Comparison of ENCODE assay signal across 8 cellular contexts in genomic region chr15:26772588-26773484, GRCh38. TPM values are rescaled to one million over a fixed set of nuclear protein-coding genes. Genes with fewer than 3 reads are reported as not detected.
A peak's percentile ranks its signal among the peaks of the same experiment; 100 is the strongest.
DNase-seq lines count a peak whose midpoint lies in the region; ATAC-seq, FAIRE-seq and TF ChIP-seq lines count a peak whose summit lies in the region.

TSS of gene GABRB3 (minus strand) at chr15:26773066.

- DNase-seq in GM13976 (ENCODE audit: low spot score) (peak; percentile 24), NCI-H748 (lab: John Stamatoyannopoulos, UW; ENCODE audit: unreplicated experiment) (peak; percentile 80), frontal cortex (ENCODE audit: low spot score in 2 of 2) (peak; percentile 75 to 79), ovary (peak; percentile 23 to 76 (median 72)), T-helper 2 cell (no peak)
- DNase-seq in stimulated activated CD4-positive, alpha-beta T cell treated with anti-CD3 and anti-CD28 coated beads, Interleukin-1b, Interleukin-23, amount 100 ng/mL, for 48 hours: no peak

- no peak for TF ChIP-seq POLR2A in ovary (IDR thresholded peaks at IDR 0.05)

- H3K27ac ChIP-seq in ovary: no peak within 1 kb of the TSS

- no peaks in the 10 kb centered on the region for H3K9me3 ChIP-seq in ovary

- in situ Hi-C loops in GM13976 (cut with MboI; ENCODE audit: low sequenced_read_pairs, unreplicated experiment): no loop called here

- intact Hi-C loops in ovary (cut with DNase I): no loop called here

- TF ChIP-seq CTCF in GM13976 (IDR thresholded peaks at IDR 0.05; ENCODE audit: borderline replicate concordance, control extremely low read depth, extremely low read depth, insufficient read depth, missing control alignments): no peak
- TF ChIP-seq CTCF in ovary (IDR thresholded peaks at IDR 0.05): no peak

- WGBS in ovary, 3 donors: 0 to 4% (median 1%) methylated on average over 59 to 123 of the region's 126 CpGs

- peak within 1 kb of the TSS; percentile 11 for H3K4me3 ChIP-seq in ovary

- H3K27me3 ChIP-seq in ovary: no peaks in the 10 kb centered on the region

- FAIRE-seq in frontal cortex (lab: Jason Lieb, UNC): no peak

- H3K36me3 ChIP-seq in ovary: no peaks in the 10 kb centered on the region

- TF ChIP-seq EP300 in ovary (IDR thresholded peaks at IDR 0.05): no peak

- ATAC-seq in HG03460 (IDR thresholded peaks at IDR 0.05; ENCODE audit: unreplicated experiment) (no peak), GM18868 (IDR thresholded peaks at IDR 0.05; ENCODE audit: unreplicated experiment) (no peak)

- peaks cover 8% of the 10 kb centered on the region for H3K4me1 ChIP-seq in ovary (ENCODE audit: insufficient read depth)

RNA-seq across cellular contexts. Expression of gene GABRB3, which starts in this region (rescaled TPM):
- total RNA-seq in frontal cortex (114 TPM), ovary (1 to 10 TPM in 6 of 7 donors, under 1 TPM in 1; 0.60 to 6.7 (median 3.6) TPM)
- polyA plus RNA-seq in ovary: 1 to 10 TPM; 1.3 to 2.3 TPM

Comparison
In these comparisons a context has a peak if more than half of its experiments do, and no peak if none do; other contexts are left out.
1. RNA of gene GABRB3 (total RNA-seq): 114 TPM in frontal cortex (single experiment); 0.60 to 6.7 TPM in ovary; every median in the first group is over 10 times any median in the second.
2. DNase-seq: peak in GM13976 (single experiment), NCI-H748 (single experiment), frontal cortex (2 of 2) and ovary (5 of 5); none in stimulated activated CD4-positive, alpha-beta T cell treated with anti-CD3 and anti-CD28 coated beads, Interleukin-1b, Interleukin-23, amount 100 ng/mL, for 48 hours (single experiment) and T-helper 2 cell (0 of 5).